Comparison of ENCODE assay signal across 25 cellular contexts in the genomic region with DNA sequence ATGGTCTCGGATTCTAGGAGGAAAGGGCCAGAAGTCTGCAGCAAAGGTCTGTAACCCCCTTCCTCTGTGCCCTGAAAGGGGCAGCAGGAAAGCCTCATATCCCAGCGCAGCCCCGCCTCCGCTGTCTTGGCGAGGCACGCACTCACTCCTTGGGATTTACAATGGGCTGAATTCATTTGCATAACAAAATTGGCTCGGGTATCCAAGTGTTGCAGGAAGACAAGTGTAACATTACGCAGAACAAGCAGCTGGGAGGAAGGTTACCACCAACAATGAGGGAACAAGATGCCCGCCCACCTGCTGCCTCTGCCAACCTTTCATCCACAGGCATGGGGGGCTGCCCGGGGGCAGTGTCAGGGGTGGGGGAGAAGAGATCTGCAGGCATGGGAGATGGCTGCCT.
DNase-seq lines count a peak whose midpoint lies in the region; ATAC-seq and TF ChIP-seq lines count a peak whose summit lies in the region.
"Had no signal": no experiment of that assay in that cellular context is flagged by ENCODE, and none has a peak within 500 bp of the region (broad histone marks: within the 10 kb centered on the region; RNA-seq: fewer than 3 reads in every experiment).

No MANE protein-coding gene starts in this region.

- H3K9me3 ChIP-seq in neural progenitor cell (ENCODE audit: low read depth) (no peaks in the 10 kb centered on the region), Karpas-422 (ENCODE audit: low read length) (no peaks in the 10 kb centered on the region)
- H3K9me3 ChIP-seq: esophagus muscularis mucosa, gastroesophageal sphincter, left lung had no signal

- ATAC-seq in WTC11 (peak; percentile 79), Right ventricle myocardium inferior (no peak)
- ATAC-seq: gastroesophageal sphincter; GM12878; left lung; stimulated activated naive B cell treated with anti-CD40 and anti-IgM and Interleukin-4, amounts not matched to agents 10 μg/mL and 1 μg/mL and 100 μg/mL, for 72 hours; T-cell had no signal

- peak overlapping the region; percentile 32 for H3K4me3 ChIP-seq in neural progenitor cell
- no peak overlapping the region for H3K4me3 ChIP-seq in Karpas-422 (ENCODE audit: low read length)
- H3K4me3 ChIP-seq: esophagus muscularis mucosa, gastroesophageal sphincter, GM12878, left lung had no signal

- H3K36me3 ChIP-seq in neural progenitor cell (no peaks in the 10 kb centered on the region), Karpas-422 (ENCODE audit: insufficient read depth, low read length) (no peaks in the 10 kb centered on the region)
- H3K36me3 ChIP-seq: esophagus muscularis mucosa, gastroesophageal sphincter, left lung had no signal

- H3K27ac Mint-ChIP-seq in WTC11 (no peak overlapping the region), neural progenitor cell (peak overlapping the region; percentile 6)
- H3K27ac Mint-ChIP-seq: activated CD4-positive, alpha-beta T cell treated with anti-CD3 and anti-CD28 coated beads, Interleukin-2, amount 10 ng/mL, durations not matched to agents 7 days and 5 days; nephron; progenitor cell of endocrine pancreas; stimulated activated naive B cell treated with anti-CD40 and anti-IgM and Interleukin-4, amounts not matched to agents 10 μg/mL and 1 μg/mL and 100 μg/mL, for 72 hours had no signal

- no peaks in the 10 kb centered on the region for H3K9me3 Mint-ChIP-seq in WTC11
- no peaks in the 10 kb centered on the region for H3K9me3 Mint-ChIP-seq in neural progenitor cell
- H3K9me3 Mint-ChIP-seq: activated CD4-positive, alpha-beta T cell treated with anti-CD3 and anti-CD28 coated beads, Interleukin-2, amount 10 ng/mL, durations not matched to agents 7 days and 5 days; nephron; stimulated activated naive B cell treated with anti-CD40 and anti-IgM and Interleukin-4, amounts not matched to agents 10 μg/mL and 1 μg/mL and 100 μg/mL, for 72 hours; T-cell had no signal

- H3K9ac ChIP-seq in neural progenitor cell (no peak overlapping the region), Karpas-422 (ENCODE audit: low read length) (no peak overlapping the region)

- H3F3A ChIP-seq in neural progenitor cell (ENCODE audit: low read depth), result peaks cover 30% of the 10 kb centered on the region

- H3K4me2 ChIP-seq in neural progenitor cell (peak overlapping the region; percentile 74), Karpas-422 (ENCODE audit: low read depth, low read length, poor library complexity, severe bottlenecking) (no peak overlapping the region)

- H3K79me2 ChIP-seq in neural progenitor cell (ENCODE audit: low read depth) (no peaks in the 10 kb centered on the region), Karpas-422 (ENCODE audit: low read length) (no peaks in the 10 kb centered on the region)

- peaks cover 47% of the 10 kb centered on the region for H3K4me1 ChIP-seq in neural progenitor cell
- H3K4me1 ChIP-seq in Karpas-422 (ENCODE audit: low read length), result peaks cover 2% of the 10 kb centered on the region; the same call in 1 of the 2 replicates
- H3K4me1 ChIP-seq: gastroesophageal sphincter, left lung had no signal

- H3K9me2 ChIP-seq in Karpas-422 (replicated peaks; ENCODE audit: insufficient read depth, low read length), result no peaks in the 10 kb centered on the region

- H3K27ac ChIP-seq in neural progenitor cell (no peak overlapping the region), Karpas-422 (ENCODE audit: low read length) (no peak overlapping the region)
- H3K27ac ChIP-seq: esophagus muscularis mucosa, gastroesophageal sphincter, left lung had no signal

- peak; percentile 22 for DNase-seq in NCI-H2196 (lab: John Stamatoyannopoulos, UW; ENCODE audit: unreplicated experiment)
- DNase-seq in NCI-H2196 treated with DMSO at 0.1 percent for 48 hours (lab: John Stamatoyannopoulos, UW; ENCODE audit: unreplicated experiment), result no peak
- DNase-seq in NCI-H1436 treated with DMSO at 0.1 percent for 48 hours (lab: John Stamatoyannopoulos, UW), result peak; percentile 92
- DNase-seq in WTC11 (ENCODE audit: low spot score), result peak; percentile 66
- DNase-seq in neural progenitor cell (ENCODE audit: low spot score), result peak; percentile 88
- no peak for DNase-seq in putamen (ENCODE audit: low spot score)
- DNase-seq in Karpas-422, result no peak
- no peak for DNase-seq in Right ventricle myocardium inferior (ENCODE audit: missing footprints)
- DNase-seq: ACHN; activated CD4-positive, alpha-beta T cell treated with anti-CD3 and anti-CD28 coated beads, Interleukin-2, amount 10 ng/mL, durations not matched to agents 7 days and 5 days; activated effector memory CD4-positive, alpha-beta T cell treated with Interleukin-2 at 50 U/mL for 16 hours; C1 segment of cervical spinal cord; effector memory CD4-positive, alpha-beta T cell; left lung; midbrain; NCI-H146; SHP77; stimulated activated CD4-positive, alpha-beta T cell treated with anti-CD3 and anti-CD28 coated beads, Interleukin-1b, Interleukin-23, amount 100 ng/mL, for 48 hours; stimulated activated naive B cell treated with anti-CD40 and anti-IgM and Interleukin-4, amounts not matched to agents 10 μg/mL and 1 μg/mL and 100 μg/mL, for 72 hours; T-cell had no signal

- H3K27me3 ChIP-seq in neural progenitor cell, result no peaks in the 10 kb centered on the region
- no peaks in the 10 kb centered on the region for H3K27me3 ChIP-seq in Karpas-422 (ENCODE audit: low read length)

- H3K4me1 Mint-ChIP-seq in WTC11 (peaks cover 70% of the 10 kb centered on the region), neural progenitor cell (peaks cover 35% of the 10 kb centered on the region)

- H4K20me1 ChIP-seq in neural progenitor cell (ENCODE audit: low read depth) (no peaks in the 10 kb centered on the region), Karpas-422 (ENCODE audit: insufficient read depth, low read depth, low read length) (no peaks in the 10 kb centered on the region)

- CTCF ChIA-PET in WTC11 (lab: Charles Lee), result interaction anchor here (0.6 to 1.4 kb wide), 3 partner anchors 23 to 106 kb away, joined by 3 read pairs; no protein-coding TSS in a partner anchor

- intact Hi-C loops in Right ventricle myocardium inferior (cut with DNase I), result no loop called here

- peaks cover 15% of the 10 kb centered on the region for H3K27me3 Mint-ChIP-seq in WTC11 (ENCODE audit: low read depth)
- H3K27me3 Mint-ChIP-seq in neural progenitor cell (ENCODE audit: insufficient read depth, low read depth), result peaks cover 20% of the 10 kb centered on the region

- H2AFZ ChIP-seq in neural progenitor cell (replicated peaks), result no peak overlapping the region
- H2AFZ ChIP-seq in Karpas-422 (ENCODE audit: low read length), result no peak overlapping the region

- H3K36me3 Mint-ChIP-seq in WTC11 (no peaks in the 10 kb centered on the region), neural progenitor cell (no peaks in the 10 kb centered on the region)
- H3K36me3 Mint-ChIP-seq: T-cell had no signal

- H3K4me3 Mint-ChIP-seq in WTC11 (peak overlapping the region; percentile 45), neural progenitor cell (peak overlapping the region; percentile 63)
- H3K4me3 Mint-ChIP-seq: activated CD4-positive, alpha-beta T cell treated with anti-CD3 and anti-CD28 coated beads, Interleukin-2, amount 10 ng/mL, durations not matched to agents 7 days and 5 days; nephron; stimulated activated naive B cell treated with anti-CD40 and anti-IgM and Interleukin-4, amounts not matched to agents 10 μg/mL and 1 μg/mL and 100 μg/mL, for 72 hours; T-cell had no signal

- TF ChIP-seq CTCF in WTC11 (IDR thresholded peaks at IDR 0.05) (no peak), neural progenitor cell (IDR thresholded peaks at IDR 0.05) (no peak)

- POLR2A ChIA-PET in WTC11 (lab: Charles Lee), result no interaction called here

TF ChIP-seq in WTC11, 78 proteins besides CTCF, POLR2A, EP300 and RAD21 (continues in another document):
- TF ChIP-seq NFYB (CRISPR knock-in tag; conservative IDR thresholded peaks at IDR 0.05; ENCODE audit: low read depth), result no peak
- TF ChIP-seq ZBTB21 (CRISPR knock-in tag; IDR thresholded peaks at IDR 0.05; ENCODE audit: borderline replicate concordance), result no peak
- TF ChIP-seq ZNF423 (CRISPR knock-in tag; IDR thresholded peaks at IDR 0.05), result no peak
- TF ChIP-seq, protein P1, sequence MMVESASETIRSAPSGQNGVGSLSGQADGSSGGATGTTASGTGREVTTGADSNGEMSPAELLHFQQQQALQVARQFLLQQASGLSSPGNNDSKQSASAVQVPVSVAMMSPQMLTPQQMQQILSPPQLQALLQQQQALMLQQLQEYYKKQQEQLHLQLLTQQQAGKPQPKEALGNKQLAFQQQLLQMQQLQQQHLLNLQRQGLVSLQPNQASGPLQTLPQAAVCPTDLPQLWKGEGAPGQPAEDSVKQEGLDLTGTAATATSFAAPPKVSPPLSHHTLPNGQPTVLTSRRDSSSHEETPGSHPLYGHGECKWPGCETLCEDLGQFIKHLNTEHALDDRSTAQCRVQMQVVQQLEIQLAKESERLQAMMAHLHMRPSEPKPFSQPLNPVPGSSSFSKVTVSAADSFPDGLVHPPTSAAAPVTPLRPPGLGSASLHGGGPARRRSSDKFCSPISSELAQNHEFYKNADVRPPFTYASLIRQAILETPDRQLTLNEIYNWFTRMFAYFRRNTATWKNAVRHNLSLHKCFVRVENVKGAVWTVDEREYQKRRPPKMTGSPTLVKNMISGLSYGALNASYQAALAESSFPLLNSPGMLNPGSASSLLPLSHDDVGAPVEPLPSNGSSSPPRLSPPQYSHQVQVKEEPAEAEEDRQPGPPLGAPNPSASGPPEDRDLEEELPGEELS (CRISPR knock-in tag; IDR thresholded peaks at IDR 0.05), result peak; percentile 36; the same call in 1 of the 2 replicates
- TF ChIP-seq TCF7 (CRISPR knock-in tag; IDR thresholded peaks at IDR 0.05; ENCODE audit: low read depth), result no peak

Comparison
In these comparisons a context has a peak if more than half of its experiments do, and no peak if none do; other contexts are left out.
1. DNase-seq: peak in NCI-H2196 (single experiment), NCI-H1436 treated with DMSO at 0.1 percent for 48 hours (single experiment), WTC11 (single experiment) and neural progenitor cell (single experiment); none in NCI-H2196 treated with DMSO at 0.1 percent for 48 hours (single experiment), putamen (single experiment), Karpas-422 (single experiment) and Right ventricle myocardium inferior (single experiment).